In the genomic region with DNA sequence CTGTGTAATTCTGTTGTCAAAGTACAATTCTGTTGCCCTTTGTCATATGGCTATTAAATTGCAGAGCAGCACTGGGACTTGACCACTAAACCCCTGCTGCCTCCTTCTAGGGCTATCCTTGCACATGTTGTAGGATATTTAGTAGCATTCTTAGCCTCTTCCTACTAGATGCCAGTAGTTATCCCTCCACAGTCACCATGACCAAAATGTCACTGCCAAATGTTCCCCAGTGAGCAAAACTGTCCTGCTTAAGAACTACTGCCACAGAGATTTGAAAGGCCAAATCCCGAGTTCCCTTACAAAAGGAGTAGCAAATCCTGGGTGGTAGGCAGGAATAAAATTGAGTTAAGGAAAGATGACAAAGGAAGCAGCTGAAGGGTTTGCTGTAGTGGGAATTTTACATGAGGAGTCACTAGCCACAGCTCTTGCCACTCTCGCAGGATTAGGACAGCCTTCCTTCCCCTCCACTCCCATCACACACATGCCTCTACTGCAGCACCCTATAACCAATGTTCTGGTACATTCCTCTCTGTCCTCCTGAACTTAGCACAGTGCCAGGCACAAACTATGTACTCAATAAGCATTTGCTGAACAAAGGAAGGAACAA, we compare ENCODE assay signal across 2 cellular contexts.
TF ChIP-seq lines count a peak whose summit lies in the region.

No MANE protein-coding gene starts in this region.

TF ChIP-seq in GM23338, 12 proteins besides CTCF, POLR2A, EP300 and RAD21 (continues in another document):
- TF ChIP-seq, protein P1, sequence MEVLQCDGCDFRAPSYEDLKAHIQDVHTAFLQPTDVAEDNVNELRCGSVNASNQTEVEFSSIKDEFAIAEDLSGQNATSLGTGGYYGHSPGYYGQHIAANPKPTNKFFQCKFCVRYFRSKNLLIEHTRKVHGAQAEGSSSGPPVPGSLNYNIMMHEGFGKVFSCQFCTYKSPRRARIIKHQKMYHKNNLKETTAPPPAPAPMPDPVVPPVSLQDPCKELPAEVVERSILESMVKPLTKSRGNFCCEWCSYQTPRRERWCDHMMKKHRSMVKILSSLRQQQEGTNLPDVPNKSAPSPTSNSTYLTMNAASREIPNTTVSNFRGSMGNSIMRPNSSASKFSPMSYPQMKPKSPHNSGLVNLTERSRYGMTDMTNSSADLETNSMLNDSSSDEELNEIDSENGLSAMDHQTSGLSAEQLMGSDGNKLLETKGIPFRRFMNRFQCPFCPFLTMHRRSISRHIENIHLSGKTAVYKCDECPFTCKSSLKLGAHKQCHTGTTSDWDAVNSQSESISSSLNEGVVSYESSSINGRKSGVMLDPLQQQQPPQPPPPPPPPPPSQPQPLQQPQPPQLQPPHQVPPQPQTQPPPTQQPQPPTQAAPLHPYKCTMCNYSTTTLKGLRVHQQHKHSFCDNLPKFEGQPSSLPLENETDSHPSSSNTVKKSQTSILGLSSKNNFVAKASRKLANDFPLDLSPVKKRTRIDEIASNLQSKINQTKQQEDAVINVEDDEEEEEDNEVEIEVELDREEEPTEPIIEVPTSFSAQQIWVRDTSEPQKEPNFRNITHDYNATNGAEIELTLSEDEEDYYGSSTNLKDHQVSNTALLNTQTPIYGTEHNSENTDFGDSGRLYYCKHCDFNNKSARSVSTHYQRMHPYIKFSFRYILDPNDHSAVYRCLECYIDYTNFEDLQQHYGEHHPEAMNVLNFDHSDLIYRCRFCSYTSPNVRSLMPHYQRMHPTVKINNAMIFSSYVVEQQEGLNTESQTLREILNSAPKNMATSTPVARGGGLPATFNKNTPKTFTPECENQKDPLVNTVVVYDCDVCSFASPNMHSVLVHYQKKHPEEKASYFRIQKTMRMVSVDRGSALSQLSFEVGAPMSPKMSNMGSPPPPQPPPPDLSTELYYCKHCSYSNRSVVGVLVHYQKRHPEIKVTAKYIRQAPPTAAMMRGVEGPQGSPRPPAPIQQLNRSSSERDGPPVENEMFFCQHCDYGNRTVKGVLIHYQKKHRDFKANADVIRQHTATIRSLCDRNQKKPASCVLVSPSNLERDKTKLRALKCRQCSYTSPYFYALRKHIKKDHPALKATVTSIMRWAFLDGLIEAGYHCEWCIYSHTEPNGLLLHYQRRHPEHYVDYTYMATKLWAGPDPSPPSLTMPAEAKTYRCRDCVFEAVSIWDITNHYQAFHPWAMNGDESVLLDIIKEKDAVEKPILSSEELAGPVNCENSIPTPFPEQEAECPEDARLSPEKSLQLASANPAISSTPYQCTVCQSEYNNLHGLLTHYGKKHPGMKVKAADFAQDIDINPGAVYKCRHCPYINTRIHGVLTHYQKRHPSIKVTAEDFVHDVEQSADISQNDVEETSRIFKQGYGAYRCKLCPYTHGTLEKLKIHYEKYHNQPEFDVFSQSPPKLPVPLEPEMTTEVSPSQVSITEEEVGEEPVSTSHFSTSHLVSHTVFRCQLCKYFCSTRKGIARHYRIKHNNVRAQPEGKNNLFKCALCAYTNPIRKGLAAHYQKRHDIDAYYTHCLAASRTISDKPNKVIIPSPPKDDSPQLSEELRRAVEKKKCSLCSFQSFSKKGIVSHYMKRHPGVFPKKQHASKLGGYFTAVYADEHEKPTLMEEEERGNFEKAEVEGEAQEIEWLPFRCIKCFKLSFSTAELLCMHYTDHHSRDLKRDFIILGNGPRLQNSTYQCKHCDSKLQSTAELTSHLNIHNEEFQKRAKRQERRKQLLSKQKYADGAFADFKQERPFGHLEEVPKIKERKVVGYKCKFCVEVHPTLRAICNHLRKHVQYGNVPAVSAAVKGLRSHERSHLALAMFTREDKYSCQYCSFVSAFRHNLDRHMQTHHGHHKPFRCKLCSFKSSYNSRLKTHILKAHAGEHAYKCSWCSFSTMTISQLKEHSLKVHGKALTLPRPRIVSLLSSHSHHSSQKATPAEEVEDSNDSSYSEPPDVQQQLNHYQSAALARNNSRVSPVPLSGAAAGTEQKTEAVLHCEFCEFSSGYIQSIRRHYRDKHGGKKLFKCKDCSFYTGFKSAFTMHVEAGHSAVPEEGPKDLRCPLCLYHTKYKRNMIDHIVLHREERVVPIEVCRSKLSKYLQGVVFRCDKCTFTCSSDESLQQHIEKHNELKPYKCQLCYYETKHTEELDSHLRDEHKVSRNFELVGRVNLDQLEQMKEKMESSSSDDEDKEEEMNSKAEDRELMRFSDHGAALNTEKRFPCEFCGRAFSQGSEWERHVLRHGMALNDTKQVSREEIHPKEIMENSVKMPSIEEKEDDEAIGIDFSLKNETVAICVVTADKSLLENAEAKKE (CRISPR knock-in tag; IDR thresholded peaks at IDR 0.05), result no peak
- TF ChIP-seq NANOG (IDR thresholded peaks at IDR 0.05; ENCODE audit: borderline replicate concordance), result no peak
- no peak for TF ChIP-seq EZH2phosphoT487 (IDR thresholded peaks at IDR 0.05; ENCODE audit: unreplicated experiment)
- TF ChIP-seq, protein P2, sequence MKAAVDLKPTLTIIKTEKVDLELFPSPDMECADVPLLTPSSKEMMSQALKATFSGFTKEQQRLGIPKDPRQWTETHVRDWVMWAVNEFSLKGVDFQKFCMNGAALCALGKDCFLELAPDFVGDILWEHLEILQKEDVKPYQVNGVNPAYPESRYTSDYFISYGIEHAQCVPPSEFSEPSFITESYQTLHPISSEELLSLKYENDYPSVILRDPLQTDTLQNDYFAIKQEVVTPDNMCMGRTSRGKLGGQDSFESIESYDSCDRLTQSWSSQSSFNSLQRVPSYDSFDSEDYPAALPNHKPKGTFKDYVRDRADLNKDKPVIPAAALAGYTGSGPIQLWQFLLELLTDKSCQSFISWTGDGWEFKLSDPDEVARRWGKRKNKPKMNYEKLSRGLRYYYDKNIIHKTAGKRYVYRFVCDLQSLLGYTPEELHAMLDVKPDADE (IDR thresholded peaks at IDR 0.05), result no peak
- TF ChIP-seq CREB1 (CRISPR knock-in tag; IDR thresholded peaks at IDR 0.05; ENCODE audit: low read depth), result no peak
- no peak for TF ChIP-seq ZNF114 (CRISPR knock-in tag; IDR thresholded peaks at IDR 0.05)
- TF ChIP-seq JUNB (IDR thresholded peaks at IDR 0.05; ENCODE audit: unreplicated experiment), result no peak
- TF ChIP-seq STAT1 (IDR thresholded peaks at IDR 0.05; ENCODE audit: unreplicated experiment), result no peak
- TF ChIP-seq EZH2 (IDR thresholded peaks at IDR 0.05; ENCODE audit: low read depth, unreplicated experiment), result no peak
- no peak for TF ChIP-seq ZNF331 (CRISPR knock-in tag; IDR thresholded peaks at IDR 0.05; ENCODE audit: low read depth)
- no peak for TF ChIP-seq POLR2AphosphoS5 (IDR thresholded peaks at IDR 0.05; ENCODE audit: low read depth)

TF ChIP-seq in WTC11, 78 proteins besides CTCF, POLR2A, EP300 and RAD21:
- TF ChIP-seq JAZF1 (CRISPR knock-in tag; IDR thresholded peaks at IDR 0.05), result no peak
- no peak for TF ChIP-seq ZNF396 (CRISPR knock-in tag; IDR thresholded peaks at IDR 0.05; ENCODE audit: borderline replicate concordance)
- TF ChIP-seq ZNF416 (CRISPR knock-in tag; IDR thresholded peaks at IDR 0.05), result no peak
- TF ChIP-seq, protein P3, sequence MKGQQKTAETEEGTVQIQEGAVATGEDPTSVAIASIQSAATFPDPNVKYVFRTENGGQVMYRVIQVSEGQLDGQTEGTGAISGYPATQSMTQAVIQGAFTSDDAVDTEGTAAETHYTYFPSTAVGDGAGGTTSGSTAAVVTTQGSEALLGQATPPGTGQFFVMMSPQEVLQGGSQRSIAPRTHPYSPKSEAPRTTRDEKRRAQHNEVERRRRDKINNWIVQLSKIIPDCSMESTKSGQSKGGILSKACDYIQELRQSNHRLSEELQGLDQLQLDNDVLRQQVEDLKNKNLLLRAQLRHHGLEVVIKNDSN (CRISPR knock-in tag; IDR thresholded peaks at IDR 0.05), result no peak
- TF ChIP-seq ZNF671 (CRISPR knock-in tag; IDR thresholded peaks at IDR 0.05), result no peak
- TF ChIP-seq SOX15 (CRISPR knock-in tag; IDR thresholded peaks at IDR 0.05), result no peak
- TF ChIP-seq, protein P4, sequence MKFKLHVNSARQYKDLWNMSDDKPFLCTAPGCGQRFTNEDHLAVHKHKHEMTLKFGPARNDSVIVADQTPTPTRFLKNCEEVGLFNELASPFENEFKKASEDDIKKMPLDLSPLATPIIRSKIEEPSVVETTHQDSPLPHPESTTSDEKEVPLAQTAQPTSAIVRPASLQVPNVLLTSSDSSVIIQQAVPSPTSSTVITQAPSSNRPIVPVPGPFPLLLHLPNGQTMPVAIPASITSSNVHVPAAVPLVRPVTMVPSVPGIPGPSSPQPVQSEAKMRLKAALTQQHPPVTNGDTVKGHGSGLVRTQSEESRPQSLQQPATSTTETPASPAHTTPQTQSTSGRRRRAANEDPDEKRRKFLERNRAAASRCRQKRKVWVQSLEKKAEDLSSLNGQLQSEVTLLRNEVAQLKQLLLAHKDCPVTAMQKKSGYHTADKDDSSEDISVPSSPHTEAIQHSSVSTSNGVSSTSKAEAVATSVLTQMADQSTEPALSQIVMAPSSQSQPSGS (CRISPR knock-in tag; IDR thresholded peaks at IDR 0.05; ENCODE audit: borderline replicate concordance, low read depth), result no peak
- TF ChIP-seq CBFB (CRISPR knock-in tag; IDR thresholded peaks at IDR 0.05; ENCODE audit: low read depth), result no peak
- no peak for TF ChIP-seq RELA (CRISPR knock-in tag; IDR thresholded peaks at IDR 0.05; ENCODE audit: borderline replicate concordance)
- TF ChIP-seq OVOL2 (CRISPR knock-in tag; IDR thresholded peaks at IDR 0.05; ENCODE audit: borderline replicate concordance), result no peak
- TF ChIP-seq, protein P5, sequence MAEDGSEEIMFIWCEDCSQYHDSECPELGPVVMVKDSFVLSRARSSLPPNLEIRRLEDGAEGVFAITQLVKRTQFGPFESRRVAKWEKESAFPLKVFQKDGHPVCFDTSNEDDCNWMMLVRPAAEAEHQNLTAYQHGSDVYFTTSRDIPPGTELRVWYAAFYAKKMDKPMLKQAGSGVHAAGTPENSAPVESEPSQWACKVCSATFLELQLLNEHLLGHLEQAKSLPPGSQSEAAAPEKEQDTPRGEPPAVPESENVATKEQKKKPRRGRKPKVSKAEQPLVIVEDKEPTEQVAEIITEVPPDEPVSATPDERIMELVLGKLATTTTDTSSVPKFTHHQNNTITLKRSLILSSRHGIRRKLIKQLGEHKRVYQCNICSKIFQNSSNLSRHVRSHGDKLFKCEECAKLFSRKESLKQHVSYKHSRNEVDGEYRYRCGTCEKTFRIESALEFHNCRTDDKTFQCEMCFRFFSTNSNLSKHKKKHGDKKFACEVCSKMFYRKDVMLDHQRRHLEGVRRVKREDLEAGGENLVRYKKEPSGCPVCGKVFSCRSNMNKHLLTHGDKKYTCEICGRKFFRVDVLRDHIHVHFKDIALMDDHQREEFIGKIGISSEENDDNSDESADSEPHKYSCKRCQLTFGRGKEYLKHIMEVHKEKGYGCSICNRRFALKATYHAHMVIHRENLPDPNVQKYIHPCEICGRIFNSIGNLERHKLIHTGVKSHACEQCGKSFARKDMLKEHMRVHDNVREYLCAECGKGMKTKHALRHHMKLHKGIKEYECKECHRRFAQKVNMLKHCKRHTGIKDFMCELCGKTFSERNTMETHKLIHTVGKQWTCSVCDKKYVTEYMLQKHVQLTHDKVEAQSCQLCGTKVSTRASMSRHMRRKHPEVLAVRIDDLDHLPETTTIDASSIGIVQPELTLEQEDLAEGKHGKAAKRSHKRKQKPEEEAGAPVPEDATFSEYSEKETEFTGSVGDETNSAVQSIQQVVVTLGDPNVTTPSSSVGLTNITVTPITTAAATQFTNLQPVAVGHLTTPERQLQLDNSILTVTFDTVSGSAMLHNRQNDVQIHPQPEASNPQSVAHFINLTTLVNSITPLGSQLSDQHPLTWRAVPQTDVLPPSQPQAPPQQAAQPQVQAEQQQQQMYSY (CRISPR knock-in tag; IDR thresholded peaks at IDR 0.05), result no peak
- no peak for TF ChIP-seq GTF2I (CRISPR knock-in tag; conservative IDR thresholded peaks at IDR 0.05)
- no peak for TF ChIP-seq MYBL2 (CRISPR knock-in tag; IDR thresholded peaks at IDR 0.05)
- TF ChIP-seq SMAD4 (CRISPR knock-in tag; IDR thresholded peaks at IDR 0.05), result no peak
- TF ChIP-seq, protein P6, sequence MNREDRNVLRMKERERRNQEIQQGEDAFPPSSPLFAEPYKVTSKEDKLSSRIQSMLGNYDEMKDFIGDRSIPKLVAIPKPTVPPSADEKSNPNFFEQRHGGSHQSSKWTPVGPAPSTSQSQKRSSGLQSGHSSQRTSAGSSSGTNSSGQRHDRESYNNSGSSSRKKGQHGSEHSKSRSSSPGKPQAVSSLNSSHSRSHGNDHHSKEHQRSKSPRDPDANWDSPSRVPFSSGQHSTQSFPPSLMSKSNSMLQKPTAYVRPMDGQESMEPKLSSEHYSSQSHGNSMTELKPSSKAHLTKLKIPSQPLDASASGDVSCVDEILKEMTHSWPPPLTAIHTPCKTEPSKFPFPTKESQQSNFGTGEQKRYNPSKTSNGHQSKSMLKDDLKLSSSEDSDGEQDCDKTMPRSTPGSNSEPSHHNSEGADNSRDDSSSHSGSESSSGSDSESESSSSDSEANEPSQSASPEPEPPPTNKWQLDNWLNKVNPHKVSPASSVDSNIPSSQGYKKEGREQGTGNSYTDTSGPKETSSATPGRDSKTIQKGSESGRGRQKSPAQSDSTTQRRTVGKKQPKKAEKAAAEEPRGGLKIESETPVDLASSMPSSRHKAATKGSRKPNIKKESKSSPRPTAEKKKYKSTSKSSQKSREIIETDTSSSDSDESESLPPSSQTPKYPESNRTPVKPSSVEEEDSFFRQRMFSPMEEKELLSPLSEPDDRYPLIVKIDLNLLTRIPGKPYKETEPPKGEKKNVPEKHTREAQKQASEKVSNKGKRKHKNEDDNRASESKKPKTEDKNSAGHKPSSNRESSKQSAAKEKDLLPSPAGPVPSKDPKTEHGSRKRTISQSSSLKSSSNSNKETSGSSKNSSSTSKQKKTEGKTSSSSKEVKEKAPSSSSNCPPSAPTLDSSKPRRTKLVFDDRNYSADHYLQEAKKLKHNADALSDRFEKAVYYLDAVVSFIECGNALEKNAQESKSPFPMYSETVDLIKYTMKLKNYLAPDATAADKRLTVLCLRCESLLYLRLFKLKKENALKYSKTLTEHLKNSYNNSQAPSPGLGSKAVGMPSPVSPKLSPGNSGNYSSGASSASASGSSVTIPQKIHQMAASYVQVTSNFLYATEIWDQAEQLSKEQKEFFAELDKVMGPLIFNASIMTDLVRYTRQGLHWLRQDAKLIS (CRISPR knock-in tag; IDR thresholded peaks at IDR 0.05; ENCODE audit: borderline replicate concordance), result no peak
- TF ChIP-seq, protein P7, sequence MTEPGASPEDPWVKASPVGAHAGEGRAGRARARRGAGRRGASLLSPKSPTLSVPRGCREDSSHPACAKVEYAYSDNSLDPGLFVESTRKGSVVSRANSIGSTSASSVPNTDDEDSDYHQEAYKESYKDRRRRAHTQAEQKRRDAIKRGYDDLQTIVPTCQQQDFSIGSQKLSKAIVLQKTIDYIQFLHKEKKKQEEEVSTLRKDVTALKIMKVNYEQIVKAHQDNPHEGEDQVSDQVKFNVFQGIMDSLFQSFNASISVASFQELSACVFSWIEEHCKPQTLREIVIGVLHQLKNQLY (CRISPR knock-in tag; IDR thresholded peaks at IDR 0.05), result no peak
- TF ChIP-seq CREB1 (CRISPR knock-in tag; IDR thresholded peaks at IDR 0.05), result no peak
